ENCODE assay signal across 10 cellular contexts in genomic region chr17:72117748-72118587, GRCh38. TPM values are rescaled to one million over a fixed set of nuclear protein-coding genes. Genes with fewer than 3 reads are reported as not detected.
A peak's percentile ranks its signal among the peaks of the same experiment; 100 is the strongest.
DNase-seq lines count a peak whose midpoint lies in the region; ATAC-seq, FAIRE-seq and TF ChIP-seq lines count a peak whose summit lies in the region.
"Had no signal": no experiment of that assay in that cellular context is flagged by ENCODE, and none has a peak within 500 bp of the region (broad histone marks: within the 10 kb centered on the region; RNA-seq: fewer than 3 reads in every experiment).

No MANE protein-coding gene starts in this region.

- H3K4me3 ChIP-seq in colonic mucosa (peak overlapping the region; percentile 23), lower lobe of right lung (peak overlapping the region; percentile 43)

- peaks cover 4% of the 10 kb centered on the region for H3K4me1 Mint-ChIP-seq in activated CD8-positive, alpha-beta T cell treated with anti-CD3 and anti-CD28 coated beads, Interleukin-2, amount 10 ng/mL, durations not matched to agents 7 days and 5 days (ENCODE audit: low read depth)
- H3K4me1 Mint-ChIP-seq in activated CD8-positive, alpha-beta T cell treated with anti-CD3 and anti-CD28 coated beads for 36 hours (ENCODE audit: low read depth): peaks cover 8% of the 10 kb centered on the region
- H3K4me1 Mint-ChIP-seq in stimulated activated effector memory CD8-positive, alpha-beta T cell treated with anti-CD3 and anti-CD28 coated beads, Interleukin-12 subunit alpha, Interleukin-12 subunit beta, amount 100 ng/mL, for 72 hours: peaks cover 3% of the 10 kb centered on the region

- peak overlapping the region; percentile 45 for H3K4me3 Mint-ChIP-seq in activated CD8-positive, alpha-beta T cell treated with anti-CD3 and anti-CD28 coated beads, Interleukin-2, amount 10 ng/mL, durations not matched to agents 7 days and 5 days
- H3K4me3 Mint-ChIP-seq in activated CD8-positive, alpha-beta T cell treated with anti-CD3 and anti-CD28 coated beads for 36 hours: no peak overlapping the region
- H3K4me3 Mint-ChIP-seq in stimulated activated effector memory CD8-positive, alpha-beta T cell treated with anti-CD3 and anti-CD28 coated beads, Interleukin-12 subunit alpha, Interleukin-12 subunit beta, amount 100 ng/mL, for 72 hours: no peak overlapping the region
- H3K4me3 Mint-ChIP-seq: B cell had no signal

- no peaks in the 10 kb centered on the region for H3K4me1 ChIP-seq in colonic mucosa
- H3K4me1 ChIP-seq in lower lobe of right lung: peaks cover 37% of the 10 kb centered on the region

- intact Hi-C loops in activated CD8-positive, alpha-beta T cell treated with anti-CD3 and anti-CD28 coated beads for 36 hours (cut with micrococcal nuclease): no loop called here
- intact Hi-C loops in colonic mucosa (cut with DNase I): loop anchor here (10.0 kb wide), 1 partner anchor 143 kb away; no protein-coding TSS in a partner anchor
- intact Hi-C loops in lower lobe of right lung (cut with DNase I): loop anchor here (10.0 kb wide), 1 partner anchor 643 kb away; no protein-coding TSS in a partner anchor

- H3K27ac Mint-ChIP-seq in activated CD8-positive, alpha-beta T cell treated with anti-CD3 and anti-CD28 coated beads, Interleukin-2, amount 10 ng/mL, durations not matched to agents 7 days and 5 days: peak overlapping the region; percentile 55
- H3K27ac Mint-ChIP-seq in activated CD8-positive, alpha-beta T cell treated with anti-CD3 and anti-CD28 coated beads for 36 hours: no peak overlapping the region
- no peak overlapping the region for H3K27ac Mint-ChIP-seq in stimulated activated effector memory CD8-positive, alpha-beta T cell treated with anti-CD3 and anti-CD28 coated beads, Interleukin-12 subunit alpha, Interleukin-12 subunit beta, amount 100 ng/mL, for 72 hours

- peaks cover 65% of the 10 kb centered on the region for H3K27me3 Mint-ChIP-seq in activated CD8-positive, alpha-beta T cell treated with anti-CD3 and anti-CD28 coated beads, Interleukin-2, amount 10 ng/mL, durations not matched to agents 7 days and 5 days (ENCODE audit: low read depth)
- peaks cover 71% of the 10 kb centered on the region for H3K27me3 Mint-ChIP-seq in activated CD8-positive, alpha-beta T cell treated with anti-CD3 and anti-CD28 coated beads for 36 hours

- no peak for ATAC-seq in activated CD8-positive, alpha-beta T cell treated with anti-CD3 and anti-CD28 coated beads, Interleukin-2, amount 10 ng/mL, durations not matched to agents 7 days and 5 days
- no peak for ATAC-seq in activated CD8-positive, alpha-beta T cell treated with anti-CD3 and anti-CD28 coated beads for 36 hours
- no peak for ATAC-seq in lower lobe of right lung
- no peak for ATAC-seq in stimulated activated effector memory CD8-positive, alpha-beta T cell treated with anti-CD3 and anti-CD28 coated beads, Interleukin-12 subunit alpha, Interleukin-12 subunit beta, amount 100 ng/mL, for 72 hours

- H3K27ac ChIP-seq in colonic mucosa (no peak overlapping the region), lower lobe of right lung (no peak overlapping the region), substantia nigra (ENCODE audit: low read depth, low read length, poor library complexity, severe bottlenecking) (peak overlapping the region; percentile 49)

- H3K36me3 Mint-ChIP-seq in activated CD8-positive, alpha-beta T cell treated with anti-CD3 and anti-CD28 coated beads, Interleukin-2, amount 10 ng/mL, durations not matched to agents 7 days and 5 days (ENCODE audit: low read depth): peaks cover 2% of the 10 kb centered on the region
- peaks cover under 1% of the 10 kb centered on the region for H3K36me3 Mint-ChIP-seq in activated CD8-positive, alpha-beta T cell treated with anti-CD3 and anti-CD28 coated beads for 36 hours (ENCODE audit: low read depth)
- H3K36me3 Mint-ChIP-seq in stimulated activated effector memory CD8-positive, alpha-beta T cell treated with anti-CD3 and anti-CD28 coated beads, Interleukin-12 subunit alpha, Interleukin-12 subunit beta, amount 100 ng/mL, for 72 hours: peaks cover 2% of the 10 kb centered on the region

- H3K36me3 ChIP-seq in colonic mucosa: no peaks in the 10 kb centered on the region
- no peaks in the 10 kb centered on the region for H3K36me3 ChIP-seq in lower lobe of right lung

- H3K9ac ChIP-seq in colonic mucosa (ENCODE audit: low read depth in 2 of 2, low read length in 2 of 2): peak overlapping the region in 1 of 2 donors; percentile 74

- POLR2A ChIA-PET in activated CD8-positive, alpha-beta T cell treated with anti-CD3 and anti-CD28 coated beads, Interleukin-2, amount 10 ng/mL, durations not matched to agents 7 days and 5 days (lab: Charles Lee): no interaction called here
- POLR2A ChIA-PET in activated CD8-positive, alpha-beta T cell treated with anti-CD3 and anti-CD28 coated beads for 36 hours (lab: Charles Lee): no interaction called here

- no peak for TF ChIP-seq CTCF in activated CD8-positive, alpha-beta T cell treated with anti-CD3 and anti-CD28 coated beads for 36 hours (IDR thresholded peaks at IDR 0.05)
- TF ChIP-seq CTCF in colonic mucosa (IDR thresholded peaks at IDR 0.05): no peak
- TF ChIP-seq CTCF in lower lobe of right lung (IDR thresholded peaks at IDR 0.05): no peak
- TF ChIP-seq CTCF in D721Med (IDR thresholded peaks at IDR 0.05; ENCODE audit: insufficient read depth, missing control alignments): no peak

- H3K9me3 ChIP-seq in colonic mucosa (no peaks in the 10 kb centered on the region), lower lobe of right lung (no peaks in the 10 kb centered on the region)

- H3K27me3 ChIP-seq in colonic mucosa (peaks cover 24% of the 10 kb centered on the region), lower lobe of right lung (ENCODE audit: low read depth) (peaks cover 85% of the 10 kb centered on the region)

- peaks cover 3% of the 10 kb centered on the region for H3K9me3 Mint-ChIP-seq in activated CD8-positive, alpha-beta T cell treated with anti-CD3 and anti-CD28 coated beads, Interleukin-2, amount 10 ng/mL, durations not matched to agents 7 days and 5 days (ENCODE audit: insufficient read depth)
- no peaks in the 10 kb centered on the region for H3K9me3 Mint-ChIP-seq in activated CD8-positive, alpha-beta T cell treated with anti-CD3 and anti-CD28 coated beads for 36 hours
- no peaks in the 10 kb centered on the region for H3K9me3 Mint-ChIP-seq in stimulated activated effector memory CD8-positive, alpha-beta T cell treated with anti-CD3 and anti-CD28 coated beads, Interleukin-12 subunit alpha, Interleukin-12 subunit beta, amount 100 ng/mL, for 72 hours

- DNase-seq in activated CD8-positive, alpha-beta T cell treated with anti-CD3 and anti-CD28 coated beads, Interleukin-2, amount 10 ng/mL, durations not matched to agents 7 days and 5 days: no peak
- DNase-seq in activated CD8-positive, alpha-beta T cell treated with anti-CD3 and anti-CD28 coated beads for 36 hours: no peak
- DNase-seq in colonic mucosa: peak; percentile 40
- DNase-seq in lower lobe of right lung: no peak
- DNase-seq in substantia nigra (lab: John Stamatoyannopoulos, UW): peak in 27 of 49 donors; percentile 9 to 68 (median 37)
- no peak for DNase-seq in stimulated activated CD4-positive, alpha-beta T cell treated with anti-CD3 and anti-CD28 coated beads, Interleukin-2, amount 100 ng/mL, for 48 hours
- no peak for DNase-seq in D721Med (ENCODE audit: insufficient read length, low spot score)
- no peak for DNase-seq in stimulated activated effector memory CD8-positive, alpha-beta T cell treated with anti-CD3 and anti-CD28 coated beads, Interleukin-12 subunit alpha, Interleukin-12 subunit beta, amount 100 ng/mL, for 72 hours (ENCODE audit: low spot score in 2 of 2)
- DNase-seq: stimulated activated CD4-positive, alpha-beta T cell treated with anti-CD3 and anti-CD28 coated beads, Interleukin-12 subunit alpha, Interleukin-12 subunit beta, amount 100 ng/mL, for 4 hours had no signal

- CTCF ChIA-PET in activated CD8-positive, alpha-beta T cell treated with anti-CD3 and anti-CD28 coated beads, Interleukin-2, amount 10 ng/mL, durations not matched to agents 7 days and 5 days (lab: Charles Lee): no interaction called here
- CTCF ChIA-PET in activated CD8-positive, alpha-beta T cell treated with anti-CD3 and anti-CD28 coated beads for 36 hours (lab: Charles Lee): no interaction called here

- no peak for FAIRE-seq in D721Med (lab: Jason Lieb, UNC)

RNA-seq across cellular contexts. Expression of gene SOX9, which starts 2.9 kb away (rescaled TPM):
- not detected for total RNA-seq in activated CD8-positive, alpha-beta T cell treated with anti-CD3 and anti-CD28 coated beads, Interleukin-2, amount 10 ng/mL, durations not matched to agents 7 days and 5 days
- total RNA-seq in activated CD8-positive, alpha-beta T cell treated with anti-CD3 and anti-CD28 coated beads for 36 hours: not detected
- total RNA-seq in colonic mucosa: 10 to 100 TPM; 52.3 to 74.2 TPM
- 4.3 TPM for total RNA-seq in lower lobe of right lung
- total RNA-seq: B cell had no signal

Comparison
In these comparisons a context has a peak if more than half of its experiments do, and no peak if none do; other contexts are left out.
1. DNase-seq: peak in colonic mucosa (single experiment) and substantia nigra (27 of 49); none in activated CD8-positive, alpha-beta T cell treated with anti-CD3 and anti-CD28 coated beads, Interleukin-2, amount 10 ng/mL, durations not matched to agents 7 days and 5 days (single experiment), activated CD8-positive, alpha-beta T cell treated with anti-CD3 and anti-CD28 coated beads for 36 hours (single experiment), lower lobe of right lung (single experiment), stimulated activated CD4-positive, alpha-beta T cell treated with anti-CD3 and anti-CD28 coated beads, Interleukin-2, amount 100 ng/mL, for 48 hours (0 of 2), D721Med (single experiment) and stimulated activated effector memory CD8-positive, alpha-beta T cell treated with anti-CD3 and anti-CD28 coated beads, Interleukin-12 subunit alpha, Interleukin-12 subunit beta, amount 100 ng/mL, for 72 hours (0 of 2).
2. RNA of gene SOX9, which starts 2.9 kb away (total RNA-seq): 52.3 to 74.2 TPM in colonic mucosa; 4.3 TPM in lower lobe of right lung (single experiment), not detected in activated CD8-positive, alpha-beta T cell treated with anti-CD3 and anti-CD28 coated beads, Interleukin-2, amount 10 ng/mL, durations not matched to agents 7 days and 5 days and not detected in activated CD8-positive, alpha-beta T cell treated with anti-CD3 and anti-CD28 coated beads for 36 hours; every median in the first group is over 10 times any median in the second.